Comparison of ENCODE assay signal across 22 cellular contexts in the genomic region with DNA sequence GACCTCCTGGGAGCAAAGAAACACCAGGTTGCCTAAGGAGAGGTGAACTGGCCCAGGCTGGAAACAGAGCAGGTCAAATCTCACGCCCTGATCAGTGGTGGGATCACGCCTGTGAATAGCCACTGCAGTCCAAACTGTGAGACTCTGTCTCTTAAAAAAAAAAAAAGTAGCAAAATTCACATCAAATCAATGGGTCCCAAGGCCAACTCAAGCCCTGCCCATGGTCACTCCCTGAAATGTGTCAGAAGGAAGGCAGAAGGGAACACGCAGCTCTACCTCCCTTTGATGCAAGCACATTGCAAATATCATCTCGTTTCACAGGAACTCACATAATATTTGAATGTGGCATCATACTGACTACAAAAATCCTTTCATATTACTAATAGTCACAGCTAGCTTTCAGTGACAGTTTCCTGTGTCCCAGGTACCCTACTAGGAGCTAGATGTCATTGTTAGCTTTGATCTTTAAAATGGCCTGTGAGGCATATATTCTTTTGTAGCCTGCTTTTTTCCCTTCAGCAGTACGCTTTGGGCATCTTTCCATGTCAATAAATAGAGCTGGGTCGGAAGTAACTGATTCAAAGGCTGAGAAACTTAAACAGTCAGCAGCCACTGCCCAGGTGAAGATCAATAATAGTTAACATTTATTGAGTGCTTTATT. TPM values are rescaled to one million over a fixed set of nuclear protein-coding genes. Genes with fewer than 3 reads are reported as not detected.
DNase-seq lines count a peak whose midpoint lies in the region; ATAC-seq and TF ChIP-seq lines count a peak whose summit lies in the region.
"Had no signal": no experiment of that assay in that cellular context is flagged by ENCODE, and none has a peak within 500 bp of the region (broad histone marks: within the 10 kb centered on the region; RNA-seq: fewer than 3 reads in every experiment).

No MANE protein-coding gene starts in this region.

- no peaks in the 10 kb centered on the region for H3K27me3 ChIP-seq in PC-3 (ENCODE audit: low read length)
- H3K27me3 ChIP-seq in smooth muscle cell (ENCODE audit: low read depth), result no peaks in the 10 kb centered on the region
- H3K27me3 ChIP-seq in Caco-2 (replicated peaks; ENCODE audit: control insufficient read depth, insufficient read depth, low read length), result no peaks in the 10 kb centered on the region
- H3K27me3 ChIP-seq in SJCRH30, result peaks cover 8% of the 10 kb centered on the region

- no peak overlapping the region for H3K4me2 ChIP-seq in PC-3 (ENCODE audit: low read length)
- no peak overlapping the region for H3K4me2 ChIP-seq in smooth muscle cell

- H3K9ac ChIP-seq in PC-3 (ENCODE audit: low read length), result no peak overlapping the region
- H3K9ac ChIP-seq in smooth muscle cell (ENCODE audit: low read depth), result no peak overlapping the region

- peaks cover 23% of the 10 kb centered on the region for H3K4me1 Mint-ChIP-seq in Calu3 (ENCODE audit: low read depth, unreplicated experiment)
- no peaks in the 10 kb centered on the region for H3K4me1 Mint-ChIP-seq in Caco-2 (ENCODE audit: low read depth, unreplicated experiment)
- H3K4me1 Mint-ChIP-seq: activated B cell treated with CpG ODN at 0.5 μM for 24 hours; CD8-positive, alpha-beta memory T cell; nephron; stimulated activated effector memory CD8-positive, alpha-beta T cell treated with anti-CD3 and anti-CD28 coated beads, Interleukin-12 subunit alpha, Interleukin-12 subunit beta, amount 100 ng/mL, for 72 hours had no signal

- H3K4me3 ChIP-seq in PC-3 (ENCODE audit: low read length) (no peak overlapping the region), smooth muscle cell (no peak overlapping the region), Caco-2 (ENCODE audit: low read depth, low read length) (no peak overlapping the region), SJCRH30 (no peak overlapping the region)
- H3K4me3 ChIP-seq: psoas muscle, SK-N-MC had no signal

- no peaks in the 10 kb centered on the region for H3K79me2 ChIP-seq in PC-3 (ENCODE audit: low read length)
- no peaks in the 10 kb centered on the region for H3K79me2 ChIP-seq in smooth muscle cell (ENCODE audit: low read depth)

- no TSS peak for BruUV-seq in Calu3 (replicated peaks; lab: Mats Ljungman, UMichigan)
- BruUV-seq in PC-3 (replicated peaks; lab: Mats Ljungman, UMichigan), result no TSS peak
- no TSS peak for BruUV-seq in Caco-2 (replicated peaks; lab: Mats Ljungman, UMichigan)

- no peaks in the 10 kb centered on the region for H3K36me3 Mint-ChIP-seq in Calu3 (ENCODE audit: insufficient read depth, unreplicated experiment)
- H3K36me3 Mint-ChIP-seq in Caco-2 (ENCODE audit: insufficient read depth, unreplicated experiment), result no peaks in the 10 kb centered on the region
- H3K36me3 Mint-ChIP-seq: CD8-positive, alpha-beta memory T cell; stimulated activated effector memory CD8-positive, alpha-beta T cell treated with anti-CD3 and anti-CD28 coated beads, Interleukin-12 subunit alpha, Interleukin-12 subunit beta, amount 100 ng/mL, for 72 hours had no signal

- H3F3A ChIP-seq in PC-3 (ENCODE audit: low read length, unreplicated experiment) (no peaks in the 10 kb centered on the region), smooth muscle cell (ENCODE audit: low read depth) (no peaks in the 10 kb centered on the region)

- no peaks in the 10 kb centered on the region for H3K36me3 ChIP-seq in PC-3 (ENCODE audit: low read depth, low read length)
- H3K36me3 ChIP-seq in smooth muscle cell (ENCODE audit: low read depth), result no peaks in the 10 kb centered on the region
- H3K36me3 ChIP-seq in Caco-2 (ENCODE audit: control insufficient read depth, insufficient read depth, low read length), result no peaks in the 10 kb centered on the region
- no peaks in the 10 kb centered on the region for H3K36me3 ChIP-seq in SJCRH30

- H4K20me1 ChIP-seq in PC-3 (ENCODE audit: low read length), result no peaks in the 10 kb centered on the region
- no peaks in the 10 kb centered on the region for H4K20me1 ChIP-seq in smooth muscle cell (ENCODE audit: low read depth)

- CTCF ChIA-PET in Calu3 (lab: Charles Lee) (interaction anchor here (0.6 to 1.7 kb wide), 9 partner anchors 10 to 605 kb away, joined by 3 to 11 read pairs (median 4); a partner anchor contains a TSS), PC-3 (lab: Charles Lee) (interaction anchor here (0.7 to 1.1 kb wide), 5 partner anchors 10 to 249 kb away, joined by 3 to 6 read pairs (median 4); no protein-coding TSS in a partner anchor), Caco-2 (lab: Charles Lee) (interaction anchor here (0.6 to 3.3 kb wide), 9 partner anchors 10 to 345 kb away, joined by 3 to 38 read pairs (median 5); no protein-coding TSS in a partner anchor)

- WGBS in smooth muscle cell (ENCODE audit: low lambda C conversion rate), result 87% methylated on average over 6 of the region's 6 CpGs

- ATAC-seq in PC-3 (peak; percentile 32), left colon (peak; percentile 43), sciatic nerve (peak; percentile 27), HG02870 (IDR thresholded peaks at IDR 0.05; ENCODE audit: unreplicated experiment) (no peak)
- ATAC-seq: psoas muscle; stimulated activated effector memory CD8-positive, alpha-beta T cell treated with anti-CD3 and anti-CD28 coated beads, Interleukin-12 subunit alpha, Interleukin-12 subunit beta, amount 100 ng/mL, for 72 hours had no signal

- DNase-seq in Calu3, result no peak
- DNase-seq in PC-3, result peak; percentile 31
- no peak for DNase-seq in left colon
- DNase-seq in sciatic nerve (ENCODE audit: low spot score), result no peak
- DNase-seq in smooth muscle cell (lab: John Stamatoyannopoulos, UW; ENCODE audit: unreplicated experiment), result no peak
- no peak for DNase-seq in Caco-2
- DNase-seq in SJCRH30, result no peak
- DNase-seq: activated B cell treated with CpG ODN at 0.5 μM for 24 hours; activated CD4-positive, alpha-beta T cell treated with anti-CD3 and anti-CD28 coated beads, Interleukin-2, amount 50 U/mL, for 48 hours; activated effector memory CD4-positive, alpha-beta T cell treated with anti-CD3 and anti-CD28 coated beads, Interleukin-2, amount 50 U/mL, for 16 hours; cortex of kidney; H9; KG1; NCI-H187; psoas muscle; stimulated activated CD4-positive, alpha-beta T cell treated with anti-CD3 and anti-CD28 coated beads, Interleukin-2, amount 100 ng/mL, for 24 hours had no signal

- POLR2A ChIA-PET in PC-3 (lab: Charles Lee; ENCODE audit: unreplicated experiment), result interaction anchor here (0.5 to 0.6 kb wide), 2 partner anchors 173 to 249 kb away, joined by 3 read pairs; no protein-coding TSS in a partner anchor
- POLR2A ChIA-PET in Caco-2 (lab: Charles Lee), result no interaction called here

- peak overlapping the region; percentile 32 for H3K27ac ChIP-seq in PC-3 (ENCODE audit: low read length)
- no peak overlapping the region for H3K27ac ChIP-seq in smooth muscle cell (ENCODE audit: low read depth)
- H3K27ac ChIP-seq in SJCRH30, result no peak overlapping the region
- H3K27ac ChIP-seq: psoas muscle, SK-N-MC had no signal

- H3K9me3 Mint-ChIP-seq in Calu3 (ENCODE audit: low read depth, unreplicated experiment) (no peaks in the 10 kb centered on the region), Caco-2 (ENCODE audit: unreplicated experiment) (no peaks in the 10 kb centered on the region)
- H3K9me3 Mint-ChIP-seq: activated B cell treated with CpG ODN at 0.5 μM for 24 hours; CD8-positive, alpha-beta memory T cell; H9; nephron; stimulated activated effector memory CD8-positive, alpha-beta T cell treated with anti-CD3 and anti-CD28 coated beads, Interleukin-12 subunit alpha, Interleukin-12 subunit beta, amount 100 ng/mL, for 72 hours; T-helper 2 cell treated with Interferon-gamma antibody and Interleukin-4, amounts not matched to agents 5 μg/mL and 100 μg/mL, for 36 hours had no signal

- 0 out of 2 replicates have a peak overlapping the region, but pooled peaks have one; percentile 4 for H2AFZ ChIP-seq in PC-3 (ENCODE audit: low read length)
- no peak overlapping the region for H2AFZ ChIP-seq in smooth muscle cell (ENCODE audit: low read depth)

- H3K9me2 ChIP-seq in PC-3 (replicated peaks; ENCODE audit: low read length), result no peaks in the 10 kb centered on the region

- H3K9me3 ChIP-seq in PC-3 (ENCODE audit: low read length) (no peaks in the 10 kb centered on the region), smooth muscle cell (replicated peaks; ENCODE audit: low read depth) (no peaks in the 10 kb centered on the region), Caco-2 (no peaks in the 10 kb centered on the region), SJCRH30 (replicated peaks) (no peaks in the 10 kb centered on the region)
- H3K9me3 ChIP-seq: psoas muscle had no signal

- peak; percentile 3 for TF ChIP-seq CTCF in Calu3 (IDR thresholded peaks at IDR 0.05; ENCODE audit: unreplicated experiment)
- peak; percentile 31; the same call in 1 of the 2 replicates for TF ChIP-seq CTCF in PC-3 (conservative IDR thresholded peaks at IDR 0.05; ENCODE audit: low read depth, low read length)
- no peak for TF ChIP-seq CTCF in smooth muscle cell (IDR thresholded peaks at IDR 0.05; ENCODE audit: borderline replicate concordance, insufficient read depth, poor library complexity, severe bottlenecking)
- TF ChIP-seq CTCF in Caco-2 (IDR thresholded peaks at IDR 0.05; ENCODE audit: insufficient read depth in 1 of 2, low read depth in 1 of 2, low read length in 1 of 2, severe bottlenecking in 1 of 2, unreplicated experiment in 1 of 2), result no peak

- H3K27me3 Mint-ChIP-seq in Calu3 (ENCODE audit: unreplicated experiment), result no peaks in the 10 kb centered on the region
- H3K27me3 Mint-ChIP-seq in Caco-2 (ENCODE audit: insufficient read depth, unreplicated experiment), result no peaks in the 10 kb centered on the region

- H3K27ac Mint-ChIP-seq in Calu3 (ENCODE audit: unreplicated experiment) (peak overlapping the region; percentile 43), Caco-2 (ENCODE audit: unreplicated experiment) (no peak overlapping the region)
- H3K27ac Mint-ChIP-seq: activated B cell treated with CpG ODN at 0.5 μM for 24 hours; CD8-positive, alpha-beta memory T cell; nephron; stimulated activated effector memory CD8-positive, alpha-beta T cell treated with anti-CD3 and anti-CD28 coated beads, Interleukin-12 subunit alpha, Interleukin-12 subunit beta, amount 100 ng/mL, for 72 hours; T-helper 2 cell treated with Interferon-gamma antibody and Interleukin-4, amounts not matched to agents 5 μg/mL and 100 μg/mL, for 36 hours had no signal

- H3K4me3 Mint-ChIP-seq in Calu3 (ENCODE audit: low read depth, unreplicated experiment), result no peak overlapping the region
- H3K4me3 Mint-ChIP-seq in Caco-2 (ENCODE audit: unreplicated experiment), result no peak overlapping the region
- H3K4me3 Mint-ChIP-seq: activated B cell treated with CpG ODN at 0.5 μM for 24 hours; CD8-positive, alpha-beta memory T cell; H9; nephron; stimulated activated effector memory CD8-positive, alpha-beta T cell treated with anti-CD3 and anti-CD28 coated beads, Interleukin-12 subunit alpha, Interleukin-12 subunit beta, amount 100 ng/mL, for 72 hours; T-helper 2 cell treated with Interferon-gamma antibody and Interleukin-4, amounts not matched to agents 5 μg/mL and 100 μg/mL, for 36 hours had no signal

- intact Hi-C loops in Calu3 (cut with micrococcal nuclease; ENCODE audit: unreplicated experiment), result loop anchor here (1.0 to 2.0 kb wide), 2 partner anchors 73 to 246 kb away; no protein-coding TSS in a partner anchor
- intact Hi-C loops in PC-3 (cut with micrococcal nuclease), result no loop called here
- intact Hi-C loops in left colon (cut with DNase I, micrococcal nuclease), result loop anchor here in 1 of 2 donors (10.0 kb wide), 1 partner anchor 246 kb away; a partner anchor contains a TSS
- intact Hi-C loops in sciatic nerve (cut with DNase I), result no loop called here
- intact Hi-C loops in Caco-2 (cut with micrococcal nuclease; ENCODE audit: unreplicated experiment), result loop anchor here (1.0 to 2.0 kb wide), 3 partner anchors 66 to 246 kb away; no protein-coding TSS in a partner anchor

- H3K4me1 ChIP-seq in PC-3 (ENCODE audit: insufficient read depth, low read length) (peaks cover 19% of the 10 kb centered on the region), smooth muscle cell (ENCODE audit: low read depth) (no peaks in the 10 kb centered on the region), Caco-2 (peaks cover 9% of the 10 kb centered on the region), SJCRH30 (no peaks in the 10 kb centered on the region)
- H3K4me1 ChIP-seq: psoas muscle had no signal

RNA-seq across cellular contexts. Expression of a gene that starts 14.4 kb away (rescaled TPM):
- total RNA-seq in Calu3 (2022), result 39.9 and 42.2 TPM in 2 replicates
- 14.0 and 17.9 TPM in 2 replicates for total RNA-seq in PC-3 (2014; rRNA removed)
- total RNA-seq in left colon, result 1 to 10 TPM; 7.4 to 8.5 TPM
- total RNA-seq in sciatic nerve, result 8.5 TPM
- 5.6 and 9.2 TPM in 2 replicates for total RNA-seq in smooth muscle cell
- polyA plus RNA-seq in smooth muscle cell, result 5.8 and 10.9 TPM in 2 replicates
- total RNA-seq in Caco-2 (2022), result 53.9 and 54.6 TPM in 2 replicates
- total RNA-seq in SJCRH30 (2014; rRNA removed; shearing (Covaris generic)), result 13.3 and 14.1 TPM in 2 replicates

Comparison
In these comparisons a context has a peak if more than half of its experiments do, and no peak if none do; other contexts are left out.
1. CTCF ChIP-seq: peak in Calu3 (single experiment) and PC-3 (single experiment); none in smooth muscle cell (single experiment) and Caco-2 (0 of 2).
2. intact Hi-C loops: an anchor here in Calu3 (1.0 to 2.0 kb wide) and Caco-2 (1.0 to 2.0 kb wide); none called in PC-3 and sciatic nerve.